8 cellular contexts compared by ENCODE assay signal in the genomic region with DNA sequence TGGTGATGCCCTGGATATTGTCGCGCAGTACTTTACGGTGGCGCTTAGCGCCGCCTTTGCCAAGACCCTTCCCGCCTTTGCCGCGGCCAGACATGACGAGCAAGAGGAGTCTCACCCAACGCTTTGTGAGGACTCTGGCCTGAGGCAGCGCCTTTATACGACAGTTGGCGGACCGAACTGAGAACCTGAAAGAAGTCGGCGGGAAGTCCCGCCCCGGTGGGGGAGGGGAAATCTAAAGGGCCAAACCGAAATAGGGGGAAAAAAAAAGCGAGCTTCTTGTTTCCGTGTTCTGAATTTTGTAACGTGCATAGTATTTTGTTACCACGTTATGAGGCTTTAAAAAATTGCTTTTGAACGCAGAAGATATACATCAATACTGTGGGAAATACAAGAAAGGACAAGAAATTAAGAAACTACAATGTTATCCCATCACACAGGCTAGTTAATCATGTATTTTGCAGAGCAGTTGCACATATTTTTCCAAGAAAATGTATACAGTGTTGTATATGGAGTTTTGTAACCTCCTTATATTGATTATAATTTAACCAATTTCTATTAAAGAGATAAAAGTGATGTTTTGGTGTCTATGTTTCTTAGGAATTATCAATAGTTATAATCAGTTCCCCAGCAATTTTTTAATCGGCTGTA.
DNase-seq lines count a peak whose midpoint lies in the region; ATAC-seq, FAIRE-seq and TF ChIP-seq lines count a peak whose summit lies in the region.
"Not testable (repeated sequence)": the region's sequence is repeated elsewhere in the genome, so short reads cannot be mapped to it uniquely, and the experiment has no call there.

No MANE protein-coding gene starts in this region.

- peak overlapping the region; percentile 74 for H3K27ac ChIP-seq in muscle layer of duodenum (ENCODE audit: low read length)

- DNase-seq in ELR (ENCODE audit: low read depth) (peak; percentile 74), KBM-7 (peak; percentile 89), erythroblast (lab: John Stamatoyannopoulos, UW) (peak; percentile 92 to 93)
- DNase-seq in H54 (ENCODE audit: insufficient read length, low spot score) = not testable (repeated sequence)
- DNase-seq in activated T-cell treated with anti-CD3 and anti-CD28 coated beads, Interleukin-2, amount 50 U/mL, for 1 hour = peak; percentile 79
- peak; percentile 72 for DNase-seq in stimulated activated naive CD8-positive, alpha-beta T cell treated with anti-CD3 and anti-CD28 coated beads, Interleukin-15, Interleukin-2, amounts not matched to agents 100 U/mL and 50 U/mL, for 24 hours

- not testable (repeated sequence) for H3K27me3 ChIP-seq in muscle layer of duodenum (ENCODE audit: low read depth, low read length)

- H3K36me3 ChIP-seq in muscle layer of duodenum (ENCODE audit: control insufficient read depth in 1 of 2, insufficient read depth in 2 of 2, low read length in 2 of 2) = not testable (repeated sequence)

- H3K4me3 ChIP-seq in muscle layer of duodenum (ENCODE audit: low read depth in 1 of 2, low read length in 2 of 2) = peak overlapping the region; percentile 45 to 49

- TF ChIP-seq POLR2A in H54 (IDR thresholded peaks at IDR 0.05; ENCODE audit: low read depth, low read length) = not testable (repeated sequence)
- TF ChIP-seq POLR2A in erythroblast (IDR thresholded peaks at IDR 0.05; ENCODE audit: low read length) = peak; percentile 93

- H3K9me3 ChIP-seq in muscle layer of duodenum (ENCODE audit: control insufficient read depth in 1 of 2, low read length in 2 of 2) = not testable (repeated sequence)

- ATAC-seq in stimulated activated naive CD8-positive, alpha-beta T cell treated with anti-CD3 and anti-CD28 coated beads, Interleukin-15, Interleukin-2, amounts not matched to agents 100 U/mL and 50 U/mL, for 24 hours = peak; percentile 93

- in situ Hi-C loops in KBM-7 (cut with MboI; ENCODE audit: low pct_unique_long_range_greater_than_20kb, low sequenced_read_pairs) = not testable (repeated sequence)

- peaks cover 7 to 12% of the 10 kb centered on the region in 2 donors for H3K4me1 ChIP-seq in muscle layer of duodenum (ENCODE audit: control insufficient read depth in 1 of 2, insufficient read depth in 2 of 2, low read length in 2 of 2)

- FAIRE-seq in H54 (lab: Jason Lieb, UNC) = peak; percentile 11

TF ChIP-seq in PFSK-1, 5 proteins besides CTCF, POLR2A, EP300 and RAD21:
- TF ChIP-seq POLR2AphosphoS5 (IDR thresholded peaks at IDR 0.05; ENCODE audit: low read depth, low read length) = peak; percentile 81; the same call in 1 of the 2 replicates
- 0 out of 2 replicates have a peak, but pooled peaks have one; percentile 42 for TF ChIP-seq SIN3A (IDR thresholded peaks at IDR 0.05; ENCODE audit: borderline replicate concordance, insufficient read depth, low read length)
- peak; percentile 63; the same call in 1 of the 2 replicates for TF ChIP-seq TAF1 (IDR thresholded peaks at IDR 0.05; ENCODE audit: borderline replicate concordance, insufficient read depth, low read length)
- TF ChIP-seq, protein P1, sequence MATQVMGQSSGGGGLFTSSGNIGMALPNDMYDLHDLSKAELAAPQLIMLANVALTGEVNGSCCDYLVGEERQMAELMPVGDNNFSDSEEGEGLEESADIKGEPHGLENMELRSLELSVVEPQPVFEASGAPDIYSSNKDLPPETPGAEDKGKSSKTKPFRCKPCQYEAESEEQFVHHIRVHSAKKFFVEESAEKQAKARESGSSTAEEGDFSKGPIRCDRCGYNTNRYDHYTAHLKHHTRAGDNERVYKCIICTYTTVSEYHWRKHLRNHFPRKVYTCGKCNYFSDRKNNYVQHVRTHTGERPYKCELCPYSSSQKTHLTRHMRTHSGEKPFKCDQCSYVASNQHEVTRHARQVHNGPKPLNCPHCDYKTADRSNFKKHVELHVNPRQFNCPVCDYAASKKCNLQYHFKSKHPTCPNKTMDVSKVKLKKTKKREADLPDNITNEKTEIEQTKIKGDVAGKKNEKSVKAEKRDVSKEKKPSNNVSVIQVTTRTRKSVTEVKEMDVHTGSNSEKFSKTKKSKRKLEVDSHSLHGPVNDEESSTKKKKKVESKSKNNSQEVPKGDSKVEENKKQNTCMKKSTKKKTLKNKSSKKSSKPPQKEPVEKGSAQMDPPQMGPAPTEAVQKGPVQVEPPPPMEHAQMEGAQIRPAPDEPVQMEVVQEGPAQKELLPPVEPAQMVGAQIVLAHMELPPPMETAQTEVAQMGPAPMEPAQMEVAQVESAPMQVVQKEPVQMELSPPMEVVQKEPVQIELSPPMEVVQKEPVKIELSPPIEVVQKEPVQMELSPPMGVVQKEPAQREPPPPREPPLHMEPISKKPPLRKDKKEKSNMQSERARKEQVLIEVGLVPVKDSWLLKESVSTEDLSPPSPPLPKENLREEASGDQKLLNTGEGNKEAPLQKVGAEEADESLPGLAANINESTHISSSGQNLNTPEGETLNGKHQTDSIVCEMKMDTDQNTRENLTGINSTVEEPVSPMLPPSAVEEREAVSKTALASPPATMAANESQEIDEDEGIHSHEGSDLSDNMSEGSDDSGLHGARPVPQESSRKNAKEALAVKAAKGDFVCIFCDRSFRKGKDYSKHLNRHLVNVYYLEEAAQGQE (IDR thresholded peaks at IDR 0.05; ENCODE audit: insufficient read depth in 1 of 2, low read depth in 2 of 2, low read length in 2 of 2) = peak; percentile 19 to 60; a peak in 1 of 4 replicates
